1 cellular context compared by ENCODE assay signal in genomic region chr9:124595743-124596142, GRCh38.
TF ChIP-seq lines count a peak whose summit lies in the region.

No MANE protein-coding gene starts in this region.

TF ChIP-seq in HepG2, 621 proteins besides CTCF, POLR2A, EP300 and RAD21 (continued from another document and continues in another):
- TF ChIP-seq, protein P1, sequence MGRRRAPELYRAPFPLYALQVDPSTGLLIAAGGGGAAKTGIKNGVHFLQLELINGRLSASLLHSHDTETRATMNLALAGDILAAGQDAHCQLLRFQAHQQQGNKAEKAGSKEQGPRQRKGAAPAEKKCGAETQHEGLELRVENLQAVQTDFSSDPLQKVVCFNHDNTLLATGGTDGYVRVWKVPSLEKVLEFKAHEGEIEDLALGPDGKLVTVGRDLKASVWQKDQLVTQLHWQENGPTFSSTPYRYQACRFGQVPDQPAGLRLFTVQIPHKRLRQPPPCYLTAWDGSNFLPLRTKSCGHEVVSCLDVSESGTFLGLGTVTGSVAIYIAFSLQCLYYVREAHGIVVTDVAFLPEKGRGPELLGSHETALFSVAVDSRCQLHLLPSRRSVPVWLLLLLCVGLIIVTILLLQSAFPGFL (CRISPR knock-in tag; IDR thresholded peaks at IDR 0.05) = no peak
- TF ChIP-seq, protein P2, sequence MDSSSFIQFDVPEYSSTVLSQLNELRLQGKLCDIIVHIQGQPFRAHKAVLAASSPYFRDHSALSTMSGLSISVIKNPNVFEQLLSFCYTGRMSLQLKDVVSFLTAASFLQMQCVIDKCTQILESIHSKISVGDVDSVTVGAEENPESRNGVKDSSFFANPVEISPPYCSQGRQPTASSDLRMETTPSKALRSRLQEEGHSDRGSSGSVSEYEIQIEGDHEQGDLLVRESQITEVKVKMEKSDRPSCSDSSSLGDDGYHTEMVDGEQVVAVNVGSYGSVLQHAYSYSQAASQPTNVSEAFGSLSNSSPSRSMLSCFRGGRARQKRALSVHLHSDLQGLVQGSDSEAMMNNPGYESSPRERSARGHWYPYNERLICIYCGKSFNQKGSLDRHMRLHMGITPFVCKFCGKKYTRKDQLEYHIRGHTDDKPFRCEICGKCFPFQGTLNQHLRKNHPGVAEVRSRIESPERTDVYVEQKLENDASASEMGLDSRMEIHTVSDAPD (CRISPR knock-in tag; IDR thresholded peaks at IDR 0.05) = no peak
- TF ChIP-seq ZNF446 (CRISPR knock-in tag; IDR thresholded peaks at IDR 0.05) (no peak), ZNF7 (CRISPR knock-in tag; IDR thresholded peaks at IDR 0.05) (0 out of 2 replicates have a peak, but pooled peaks have one; percentile 43), NR2F6 (IDR thresholded peaks at IDR 0.05) (peak; percentile 87), NR2F6 (CRISPR knock-in tag; IDR thresholded peaks at IDR 0.05) (peak; percentile 86), HDAC1 (CRISPR knock-in tag; IDR thresholded peaks at IDR 0.05) (peak; percentile 56), ZNF709 (CRISPR knock-in tag; IDR thresholded peaks at IDR 0.05) (no peak), ZNF790 (CRISPR knock-in tag; IDR thresholded peaks at IDR 0.05; ENCODE audit: borderline replicate concordance) (no peak), MXI1 (IDR thresholded peaks at IDR 0.05; ENCODE audit: borderline replicate concordance, low read depth, low read length) (no peak), SOX13 (IDR thresholded peaks at IDR 0.05) (no peak), SOX13 (CRISPR knock-in tag; conservative IDR thresholded peaks at IDR 0.05 in 1 of 2, IDR thresholded peaks at IDR 0.05 in 1 of 2) (peak in 1 of 2 experiments; percentile 61; a peak in 1 of 4 replicates), CHD4 (IDR thresholded peaks at IDR 0.05; ENCODE audit: borderline replicate concordance, low read length) (peak; percentile 58; the same call in 1 of the 2 replicates), ZNF781 (CRISPR knock-in tag; IDR thresholded peaks at IDR 0.05; ENCODE audit: borderline replicate concordance, not compliant biosample characterization) (peak; percentile 28), MED1 (CRISPR knock-in tag; IDR thresholded peaks at IDR 0.05) (0 out of 2 replicates have a peak, but pooled peaks have one; percentile 8), ZNF101 (CRISPR knock-in tag; IDR thresholded peaks at IDR 0.05; ENCODE audit: borderline replicate concordance, low read depth) (no peak), ZNF225 (CRISPR knock-in tag; IDR thresholded peaks at IDR 0.05) (no peak), GPN1 (CRISPR knock-in tag; IDR thresholded peaks at IDR 0.05; ENCODE audit: borderline replicate concordance) (no peak), JUNB (CRISPR knock-in tag; IDR thresholded peaks at IDR 0.05; ENCODE audit: borderline replicate concordance) (no peak), KAT8 (CRISPR knock-in tag; IDR thresholded peaks at IDR 0.05) (peak; percentile 42), ZNF580 (CRISPR knock-in tag; IDR thresholded peaks at IDR 0.05; ENCODE audit: borderline replicate concordance, low read depth) (no peak), ZNF614 (CRISPR knock-in tag; IDR thresholded peaks at IDR 0.05; ENCODE audit: borderline replicate concordance) (0 out of 2 replicates have a peak, but pooled peaks have one; percentile 36), DR1 (CRISPR knock-in tag; IDR thresholded peaks at IDR 0.05) (no peak), RXRB (CRISPR knock-in tag; IDR thresholded peaks at IDR 0.05; ENCODE audit: borderline replicate concordance) (peak; percentile 61; the same call in 1 of the 2 replicates), NR2F2 (IDR thresholded peaks at IDR 0.05; ENCODE audit: borderline replicate concordance, low read depth) (peak; percentile 69; the same call in 1 of the 2 replicates), ZNF230 (CRISPR knock-in tag; IDR thresholded peaks at IDR 0.05) (no peak), ZNF282 (IDR thresholded peaks at IDR 0.05; ENCODE audit: partially characterized antibody) (no peak), ZBTB39 (CRISPR knock-in tag; IDR thresholded peaks at IDR 0.05) (no peak), RERE (CRISPR knock-in tag; IDR thresholded peaks at IDR 0.05; ENCODE audit: low read depth) (no peak)
- TF ChIP-seq, protein P3, sequence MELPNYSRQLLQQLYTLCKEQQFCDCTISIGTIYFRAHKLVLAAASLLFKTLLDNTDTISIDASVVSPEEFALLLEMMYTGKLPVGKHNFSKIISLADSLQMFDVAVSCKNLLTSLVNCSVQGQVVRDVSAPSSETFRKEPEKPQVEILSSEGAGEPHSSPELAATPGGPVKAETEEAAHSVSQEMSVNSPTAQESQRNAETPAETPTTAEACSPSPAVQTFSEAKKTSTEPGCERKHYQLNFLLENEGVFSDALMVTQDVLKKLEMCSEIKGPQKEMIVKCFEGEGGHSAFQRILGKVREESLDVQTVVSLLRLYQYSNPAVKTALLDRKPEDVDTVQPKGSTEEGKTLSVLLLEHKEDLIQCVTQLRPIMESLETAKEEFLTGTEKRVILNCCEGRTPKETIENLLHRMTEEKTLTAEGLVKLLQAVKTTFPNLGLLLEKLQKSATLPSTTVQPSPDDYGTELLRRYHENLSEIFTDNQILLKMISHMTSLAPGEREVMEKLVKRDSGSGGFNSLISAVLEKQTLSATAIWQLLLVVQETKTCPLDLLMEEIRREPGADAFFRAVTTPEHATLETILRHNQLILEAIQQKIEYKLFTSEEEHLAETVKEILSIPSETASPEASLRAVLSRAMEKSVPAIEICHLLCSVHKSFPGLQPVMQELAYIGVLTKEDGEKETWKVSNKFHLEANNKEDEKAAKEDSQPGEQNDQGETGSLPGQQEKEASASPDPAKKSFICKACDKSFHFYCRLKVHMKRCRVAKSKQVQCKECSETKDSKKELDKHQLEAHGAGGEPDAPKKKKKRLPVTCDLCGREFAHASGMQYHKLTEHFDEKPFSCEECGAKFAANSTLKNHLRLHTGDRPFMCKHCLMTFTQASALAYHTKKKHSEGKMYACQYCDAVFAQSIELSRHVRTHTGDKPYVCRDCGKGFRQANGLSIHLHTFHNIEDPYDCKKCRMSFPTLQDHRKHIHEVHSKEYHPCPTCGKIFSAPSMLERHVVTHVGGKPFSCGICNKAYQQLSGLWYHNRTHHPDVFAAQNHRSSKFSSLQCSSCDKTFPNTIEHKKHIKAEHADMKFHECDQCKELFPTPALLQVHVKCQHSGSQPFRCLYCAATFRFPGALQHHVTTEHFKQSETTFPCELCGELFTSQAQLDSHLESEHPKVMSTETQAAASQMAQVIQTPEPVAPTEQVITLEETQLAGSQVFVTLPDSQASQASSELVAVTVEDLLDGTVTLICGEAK (IDR thresholded peaks at IDR 0.05) = no peak
- TF ChIP-seq, protein P3 (CRISPR knock-in tag; IDR thresholded peaks at IDR 0.05) = no peak
- TF ChIP-seq, protein P4, sequence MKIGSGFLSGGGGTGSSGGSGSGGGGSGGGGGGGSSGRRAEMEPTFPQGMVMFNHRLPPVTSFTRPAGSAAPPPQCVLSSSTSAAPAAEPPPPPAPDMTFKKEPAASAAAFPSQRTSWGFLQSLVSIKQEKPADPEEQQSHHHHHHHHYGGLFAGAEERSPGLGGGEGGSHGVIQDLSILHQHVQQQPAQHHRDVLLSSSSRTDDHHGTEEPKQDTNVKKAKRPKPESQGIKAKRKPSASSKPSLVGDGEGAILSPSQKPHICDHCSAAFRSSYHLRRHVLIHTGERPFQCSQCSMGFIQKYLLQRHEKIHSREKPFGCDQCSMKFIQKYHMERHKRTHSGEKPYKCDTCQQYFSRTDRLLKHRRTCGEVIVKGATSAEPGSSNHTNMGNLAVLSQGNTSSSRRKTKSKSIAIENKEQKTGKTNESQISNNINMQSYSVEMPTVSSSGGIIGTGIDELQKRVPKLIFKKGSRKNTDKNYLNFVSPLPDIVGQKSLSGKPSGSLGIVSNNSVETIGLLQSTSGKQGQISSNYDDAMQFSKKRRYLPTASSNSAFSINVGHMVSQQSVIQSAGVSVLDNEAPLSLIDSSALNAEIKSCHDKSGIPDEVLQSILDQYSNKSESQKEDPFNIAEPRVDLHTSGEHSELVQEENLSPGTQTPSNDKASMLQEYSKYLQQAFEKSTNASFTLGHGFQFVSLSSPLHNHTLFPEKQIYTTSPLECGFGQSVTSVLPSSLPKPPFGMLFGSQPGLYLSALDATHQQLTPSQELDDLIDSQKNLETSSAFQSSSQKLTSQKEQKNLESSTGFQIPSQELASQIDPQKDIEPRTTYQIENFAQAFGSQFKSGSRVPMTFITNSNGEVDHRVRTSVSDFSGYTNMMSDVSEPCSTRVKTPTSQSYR (CRISPR knock-in tag; IDR thresholded peaks at IDR 0.05; ENCODE audit: borderline replicate concordance) = 0 out of 2 replicates have a peak, but pooled peaks have one; percentile 31
- TF ChIP-seq, protein P5, sequence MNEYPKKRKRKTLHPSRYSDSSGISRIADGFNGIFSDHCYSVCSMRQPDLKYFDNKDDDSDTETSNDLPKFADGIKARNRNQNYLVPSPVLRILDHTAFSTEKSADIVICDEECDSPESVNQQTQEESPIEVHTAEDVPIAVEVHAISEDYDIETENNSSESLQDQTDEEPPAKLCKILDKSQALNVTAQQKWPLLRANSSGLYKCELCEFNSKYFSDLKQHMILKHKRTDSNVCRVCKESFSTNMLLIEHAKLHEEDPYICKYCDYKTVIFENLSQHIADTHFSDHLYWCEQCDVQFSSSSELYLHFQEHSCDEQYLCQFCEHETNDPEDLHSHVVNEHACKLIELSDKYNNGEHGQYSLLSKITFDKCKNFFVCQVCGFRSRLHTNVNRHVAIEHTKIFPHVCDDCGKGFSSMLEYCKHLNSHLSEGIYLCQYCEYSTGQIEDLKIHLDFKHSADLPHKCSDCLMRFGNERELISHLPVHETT (CRISPR knock-in tag; conservative IDR thresholded peaks at IDR 0.05) = no peak
